In genomic region chr5:132059043-132059695, GRCh38 we compare ENCODE assay signal across 10 cellular contexts. TPM values are rescaled to one million over a fixed set of nuclear protein-coding genes. Genes with fewer than 3 reads are reported as not detected.
DNase-seq lines count a peak whose midpoint lies in the region; ATAC-seq and TF ChIP-seq lines count a peak whose summit lies in the region.
"Had no signal": no experiment of that assay in that cellular context is flagged by ENCODE, and none has a peak within 500 bp of the region (broad histone marks: within the 10 kb centered on the region; RNA-seq: fewer than 3 reads in every experiment).

No MANE protein-coding gene starts in this region.

- H3K27ac ChIP-seq in spleen = no peak overlapping the region

- POLR2A ChIA-PET in activated CD4-positive, alpha-beta memory T cell treated with anti-CD3 and anti-CD28 coated beads for 36 hours (lab: Charles Lee) = no interaction called here

- no peaks in the 10 kb centered on the region for H3K36me3 Mint-ChIP-seq in activated CD4-positive, alpha-beta memory T cell treated with anti-CD3 and anti-CD28 coated beads for 36 hours
- H3K36me3 Mint-ChIP-seq: WTC11 had no signal

- no peak overlapping the region for H3K4me3 ChIP-seq in H7 (ENCODE audit: insufficient read depth, low read depth, low read length)
- no peak overlapping the region for H3K4me3 ChIP-seq in spleen

- no peak overlapping the region for H3K4me3 Mint-ChIP-seq in activated CD4-positive, alpha-beta memory T cell treated with anti-CD3 and anti-CD28 coated beads for 36 hours
- H3K4me3 Mint-ChIP-seq: WTC11 had no signal

- no peaks in the 10 kb centered on the region for H3K27me3 ChIP-seq in H7 (ENCODE audit: control insufficient read depth, insufficient read depth, low read length)
- peaks cover 0 to 4% (median 0%) of the 10 kb centered on the region in 7 donors for H3K27me3 ChIP-seq in spleen (replicated peaks in 1 of 7)

- H3K4me1 ChIP-seq in spleen = peaks cover 0 to 12% (median 0%) of the 10 kb centered on the region in 6 donors

- intact Hi-C loops in activated CD4-positive, alpha-beta memory T cell treated with anti-CD3 and anti-CD28 coated beads for 36 hours (cut with micrococcal nuclease) = no loop called here
- intact Hi-C loops in spleen (cut with DNase I; ENCODE audit: low total_unique reads) = no loop called here

- CTCF ChIA-PET in activated CD4-positive, alpha-beta memory T cell treated with anti-CD3 and anti-CD28 coated beads for 36 hours (lab: Charles Lee) = interaction anchor here (0.8 kb wide), 1 partner anchor 12 kb away, joined by 3 read pairs; no protein-coding TSS in a partner anchor

- peak overlapping the region; percentile 6 for H3K27ac Mint-ChIP-seq in activated CD4-positive, alpha-beta memory T cell treated with anti-CD3 and anti-CD28 coated beads for 36 hours
- H3K27ac Mint-ChIP-seq: WTC11 had no signal

- no peaks in the 10 kb centered on the region for H3K9me3 Mint-ChIP-seq in activated CD4-positive, alpha-beta memory T cell treated with anti-CD3 and anti-CD28 coated beads for 36 hours
- H3K9me3 Mint-ChIP-seq: WTC11 had no signal

- ATAC-seq in GM19463 (IDR thresholded peaks at IDR 0.05; ENCODE audit: unreplicated experiment) = no peak
- no peak for ATAC-seq in GM21825 (IDR thresholded peaks at IDR 0.05; ENCODE audit: unreplicated experiment)
- ATAC-seq: WTC11 had no signal

- 74 to 78% (median 75%) methylated on average over 6 to 9 of the region's 9 CpGs for WGBS in spleen, 5 donors

- H3K36me3 ChIP-seq in H7 (replicated peaks; ENCODE audit: control insufficient read depth, insufficient read depth, low read length) (no peaks in the 10 kb centered on the region), spleen (no peaks in the 10 kb centered on the region)

- peak; percentile 32 for DNase-seq in H7
- DNase-seq in activated CD4-positive, alpha-beta memory T cell treated with anti-CD3 and anti-CD28 coated beads for 36 hours = peak; percentile 57
- peak; percentile 24 for DNase-seq in ecto neural progenitor cell (ENCODE audit: low spot score)
- peak; percentile 59 for DNase-seq in spleen
- no peak for DNase-seq in SHP77 treated with DMSO at 0.1 percent for 48 hours (lab: John Stamatoyannopoulos, UW)
- DNase-seq: erythroblast, OCI-M1 had no signal

- no peaks in the 10 kb centered on the region for H3K27me3 Mint-ChIP-seq in activated CD4-positive, alpha-beta memory T cell treated with anti-CD3 and anti-CD28 coated beads for 36 hours

- H3K4me1 Mint-ChIP-seq in activated CD4-positive, alpha-beta memory T cell treated with anti-CD3 and anti-CD28 coated beads for 36 hours (ENCODE audit: low read depth) = peaks cover 53% of the 10 kb centered on the region

- no peaks in the 10 kb centered on the region for H3K9me3 ChIP-seq in spleen

- no peak for TF ChIP-seq CTCF in spleen (IDR thresholded peaks at IDR 0.05 in 8 of 11, conservative IDR thresholded peaks at IDR 0.05 in 3 of 11)

- TF ChIP-seq POLR2A in spleen (IDR thresholded peaks at IDR 0.05) = no peak

RNA-seq across cellular contexts. Expression of gene IL3, which starts 1.3 kb away (rescaled TPM):
- not detected in 2 replicates for total RNA-seq in H7 (2014; rRNA removed; shearing (Covaris generic))
- 10 to 100 TPM; 23.1 to 23.3 TPM for total RNA-seq in activated CD4-positive, alpha-beta memory T cell treated with anti-CD3 and anti-CD28 coated beads for 36 hours
- not detected for total RNA-seq in spleen
- polyA plus RNA-seq in spleen = not detected
- total RNA-seq: WTC11 had no signal

RNA-seq across cellular contexts. Expression of gene CSF2, which starts 14.4 kb away (rescaled TPM):
- total RNA-seq in H7 (2014; rRNA removed; shearing (Covaris generic)) = not detected in 2 replicates
- total RNA-seq in activated CD4-positive, alpha-beta memory T cell treated with anti-CD3 and anti-CD28 coated beads for 36 hours = 100 to 1,000 TPM; 125 to 128 TPM
- total RNA-seq in spleen = not detected
- polyA plus RNA-seq in spleen = not detected
- total RNA-seq: WTC11 had no signal

RNA-seq across cellular contexts. Expression of gene ACSL6, which starts 47.7 kb away (rescaled TPM):
- 0.28 and 0.85 TPM in 2 replicates for total RNA-seq in H7 (2014; rRNA removed; shearing (Covaris generic))
- total RNA-seq in activated CD4-positive, alpha-beta memory T cell treated with anti-CD3 and anti-CD28 coated beads for 36 hours = 1 to 10 TPM; 5.6 to 6.0 TPM
- 10 to 100 TPM in 1 of 7 donors, 1 to 10 TPM in 6; 3.1 to 18.4 (median 4.6) TPM for total RNA-seq in spleen
- polyA plus RNA-seq in spleen = 1 to 10 TPM in 2 of 3 donors, under 1 TPM in 1; 0.76 to 1.3 (median 1.3) TPM

Comparison
In these comparisons a context has a peak if more than half of its experiments do, and no peak if none do; other contexts are left out.
1. RNA of gene IL3, which starts 1.3 kb away (total RNA-seq): 23.1 to 23.3 TPM in activated CD4-positive, alpha-beta memory T cell treated with anti-CD3 and anti-CD28 coated beads for 36 hours; not detected in H7 and not detected in spleen; every median in the first group is over 10 times any median in the second.
2. RNA of gene CSF2, which starts 14.4 kb away (total RNA-seq): 125 to 128 TPM in activated CD4-positive, alpha-beta memory T cell treated with anti-CD3 and anti-CD28 coated beads for 36 hours; not detected in H7 and not detected in spleen; every median in the first group is over 10 times any median in the second.